17 cellular contexts compared by ENCODE assay signal in genomic region chr1:234396871-234397270, GRCh38. TPM values are rescaled to one million over a fixed set of nuclear protein-coding genes. Genes with fewer than 3 reads are reported as not detected.
DNase-seq lines count a peak whose midpoint lies in the region; ATAC-seq, FAIRE-seq and TF ChIP-seq lines count a peak whose summit lies in the region.
"Had no signal": no experiment of that assay in that cellular context is flagged by ENCODE, and none has a peak within 500 bp of the region (broad histone marks: within the 10 kb centered on the region; RNA-seq: fewer than 3 reads in every experiment).

No MANE protein-coding gene starts in this region.

- intact Hi-C loops in Calu3 (cut with micrococcal nuclease; ENCODE audit: unreplicated experiment): no loop called here

- H3K36me3 Mint-ChIP-seq in Calu3 (ENCODE audit: insufficient read depth, unreplicated experiment) (peaks cover 5% of the 10 kb centered on the region), T-helper 17 cell (ENCODE audit: low read depth) (peaks cover 5% of the 10 kb centered on the region), endothelial cell (ENCODE audit: low read depth, unreplicated experiment) (peaks cover 9% of the 10 kb centered on the region)

- CTCF ChIA-PET in Calu3 (lab: Charles Lee): no interaction called here

- FAIRE-seq in GM12891 (lab: Jason Lieb, UNC): no peak
- FAIRE-seq: astrocyte, colon had no signal

- TF ChIP-seq CTCF in Calu3 (IDR thresholded peaks at IDR 0.05; ENCODE audit: unreplicated experiment) (no peak), endothelial cell (IDR thresholded peaks at IDR 0.05; ENCODE audit: unreplicated experiment) (no peak)

- DNase-seq in CD1c-positive myeloid dendritic cell (ENCODE audit: extremely low spot score) (peak; percentile 27), Calu3 (no peak), T-helper 17 cell (no peak), endothelial cell (ENCODE audit: low spot score) (no peak), cerebellar cortex (ENCODE audit: low spot score) (no peak), GM12891 (ENCODE audit: insufficient read length, low spot score) (no peak)
- DNase-seq: activated CD4-positive, CD25-positive, alpha-beta regulatory T cell treated with anti-CD3 and anti-CD28 coated beads, Interleukin-2, amount 50 U/mL, for 72 hours; gastrocnemius medialis; GM23248; mucosa of descending colon; NCI-H1417; stimulated activated CD4-positive, alpha-beta T cell treated with anti-CD3 and anti-CD28 coated beads, Interleukin-4, amount 100 ng/mL, for 1 hour; stimulated activated CD8-positive, alpha-beta memory T cell treated with anti-CD3 and anti-CD28 coated beads, Interleukin-4, amount 100 ng/mL, for 48 hours had no signal

- H3K4me3 Mint-ChIP-seq in Calu3 (ENCODE audit: low read depth, unreplicated experiment) (no peak overlapping the region), T-helper 17 cell (peak overlapping the region; percentile 41), endothelial cell (ENCODE audit: unreplicated experiment) (peak overlapping the region; percentile 24)

- no TSS peak for BruUV-seq in Calu3 (replicated peaks; lab: Mats Ljungman, UMichigan)

- ATAC-seq in T-helper 17 cell: no peak
- no peak for ATAC-seq in SK-N-SH treated with all-trans-retinoic acid at 6 μM for 48 hours
- ATAC-seq: gastrocnemius medialis, left lobe of liver, mucosa of descending colon had no signal

- H3K4me1 Mint-ChIP-seq in Calu3 (ENCODE audit: low read depth, unreplicated experiment) (no peaks in the 10 kb centered on the region), T-helper 17 cell (peaks cover 34% of the 10 kb centered on the region), endothelial cell (ENCODE audit: unreplicated experiment) (peaks cover 5% of the 10 kb centered on the region)

- peak overlapping the region; percentile 73 for H3K27ac Mint-ChIP-seq in Calu3 (ENCODE audit: unreplicated experiment)
- H3K27ac Mint-ChIP-seq in T-helper 17 cell: peak overlapping the region; percentile 83
- no peak overlapping the region for H3K27ac Mint-ChIP-seq in endothelial cell (ENCODE audit: unreplicated experiment)

- H3K9me3 Mint-ChIP-seq in Calu3 (ENCODE audit: low read depth, unreplicated experiment): no peaks in the 10 kb centered on the region
- H3K9me3 Mint-ChIP-seq in endothelial cell (ENCODE audit: unreplicated experiment): no peaks in the 10 kb centered on the region

- H3K9me3 ChIP-seq in T-helper 17 cell (ENCODE audit: control insufficient read depth, low read length, poor library complexity, severe bottlenecking): no peaks in the 10 kb centered on the region
- H3K9me3 ChIP-seq: gastrocnemius medialis, mucosa of descending colon had no signal

- H3K27me3 Mint-ChIP-seq in Calu3 (ENCODE audit: unreplicated experiment): no peaks in the 10 kb centered on the region
- no peaks in the 10 kb centered on the region for H3K27me3 Mint-ChIP-seq in T-helper 17 cell
- peaks cover 7% of the 10 kb centered on the region for H3K27me3 Mint-ChIP-seq in endothelial cell (ENCODE audit: unreplicated experiment)

- no peak for TF ChIP-seq POLR2A in GM12891 (IDR thresholded peaks at IDR 0.05; ENCODE audit: low read depth, low read length)

TF ChIP-seq in GM12891, 5 proteins besides CTCF, POLR2A, EP300 and RAD21:
- TF ChIP-seq POU2F2 (IDR thresholded peaks at IDR 0.05; ENCODE audit: low read depth, low read length) (no peak), SPI1 (IDR thresholded peaks at IDR 0.05; ENCODE audit: low read depth, low read length) (no peak), PAX5 (IDR thresholded peaks at IDR 0.05; ENCODE audit: insufficient read depth, low read length, severe bottlenecking) (no peak), TAF1 (IDR thresholded peaks at IDR 0.05; ENCODE audit: low read depth, low read length) (no peak), POLR2AphosphoS5 (IDR thresholded peaks at IDR 0.05; ENCODE audit: low read depth, low read length) (no peak)

TF ChIP-seq in SK-N-SH treated with all-trans-retinoic acid at 6 μM for 48 hours, 23 proteins besides CTCF, POLR2A, EP300 and RAD21:
- TF ChIP-seq PATZ1 (CRISPR knock-in tag; IDR thresholded peaks at IDR 0.05; ENCODE audit: borderline replicate concordance): no peak

RNA-seq across cellular contexts. Expression of gene COA6, which starts 23.6 kb away (rescaled TPM):
- total RNA-seq in Calu3 (2022): 41.1 and 46.4 TPM in 2 replicates
- 10 to 100 TPM; 11.3 to 14.0 TPM for total RNA-seq in T-helper 17 cell
- 21.2 TPM for total RNA-seq in endothelial cell (ENCODE audit: unreplicated experiment)
- 64.0 TPM for polyA plus RNA-seq in GM12891 (2012; ENCODE audit: low read depth, missing spikeins)
